Comparison of ENCODE assay signal across 1 cellular context in the genomic region with DNA sequence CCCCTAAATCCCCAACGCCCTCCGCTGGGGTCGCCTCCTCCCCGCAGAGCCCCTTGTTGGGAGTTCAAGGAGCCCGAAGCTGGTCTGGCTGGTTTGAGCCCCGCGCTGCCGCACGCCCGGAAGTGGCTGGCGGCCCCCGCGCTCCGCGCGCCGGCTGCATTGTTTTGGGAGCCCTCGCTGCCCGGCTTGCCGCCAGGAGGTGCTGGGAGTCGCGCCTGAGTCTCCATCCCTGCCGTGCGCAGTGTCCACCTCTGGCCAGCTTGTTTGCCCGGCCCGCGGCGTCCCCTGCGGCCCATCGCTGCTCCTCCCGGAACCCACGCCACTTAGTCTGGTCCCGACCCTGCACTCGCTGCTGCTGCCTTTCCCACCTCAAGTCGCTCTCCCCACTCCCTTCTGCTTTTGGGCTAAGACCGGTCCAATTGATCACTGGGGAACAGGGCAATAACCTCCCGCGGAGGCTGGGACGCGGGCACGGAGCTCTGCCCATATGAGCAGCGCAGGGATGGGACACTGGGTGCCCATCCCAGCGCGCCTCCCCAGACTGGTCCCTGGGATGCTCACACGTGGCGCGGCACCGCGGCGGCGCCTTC.
TF ChIP-seq lines count a peak whose summit lies in the region.

No MANE protein-coding gene starts in this region.

TF ChIP-seq in A549, 52 proteins besides CTCF, POLR2A, EP300 and RAD21:
- TF ChIP-seq, protein P1, sequence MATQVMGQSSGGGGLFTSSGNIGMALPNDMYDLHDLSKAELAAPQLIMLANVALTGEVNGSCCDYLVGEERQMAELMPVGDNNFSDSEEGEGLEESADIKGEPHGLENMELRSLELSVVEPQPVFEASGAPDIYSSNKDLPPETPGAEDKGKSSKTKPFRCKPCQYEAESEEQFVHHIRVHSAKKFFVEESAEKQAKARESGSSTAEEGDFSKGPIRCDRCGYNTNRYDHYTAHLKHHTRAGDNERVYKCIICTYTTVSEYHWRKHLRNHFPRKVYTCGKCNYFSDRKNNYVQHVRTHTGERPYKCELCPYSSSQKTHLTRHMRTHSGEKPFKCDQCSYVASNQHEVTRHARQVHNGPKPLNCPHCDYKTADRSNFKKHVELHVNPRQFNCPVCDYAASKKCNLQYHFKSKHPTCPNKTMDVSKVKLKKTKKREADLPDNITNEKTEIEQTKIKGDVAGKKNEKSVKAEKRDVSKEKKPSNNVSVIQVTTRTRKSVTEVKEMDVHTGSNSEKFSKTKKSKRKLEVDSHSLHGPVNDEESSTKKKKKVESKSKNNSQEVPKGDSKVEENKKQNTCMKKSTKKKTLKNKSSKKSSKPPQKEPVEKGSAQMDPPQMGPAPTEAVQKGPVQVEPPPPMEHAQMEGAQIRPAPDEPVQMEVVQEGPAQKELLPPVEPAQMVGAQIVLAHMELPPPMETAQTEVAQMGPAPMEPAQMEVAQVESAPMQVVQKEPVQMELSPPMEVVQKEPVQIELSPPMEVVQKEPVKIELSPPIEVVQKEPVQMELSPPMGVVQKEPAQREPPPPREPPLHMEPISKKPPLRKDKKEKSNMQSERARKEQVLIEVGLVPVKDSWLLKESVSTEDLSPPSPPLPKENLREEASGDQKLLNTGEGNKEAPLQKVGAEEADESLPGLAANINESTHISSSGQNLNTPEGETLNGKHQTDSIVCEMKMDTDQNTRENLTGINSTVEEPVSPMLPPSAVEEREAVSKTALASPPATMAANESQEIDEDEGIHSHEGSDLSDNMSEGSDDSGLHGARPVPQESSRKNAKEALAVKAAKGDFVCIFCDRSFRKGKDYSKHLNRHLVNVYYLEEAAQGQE (IDR thresholded peaks at IDR 0.05) = no peak
- TF ChIP-seq HDAC2 (IDR thresholded peaks at IDR 0.05) (no peak), FOSB (CRISPR knock-in tag; IDR thresholded peaks at IDR 0.05) (no peak), PHF8 (IDR thresholded peaks at IDR 0.05; ENCODE audit: borderline replicate concordance, low read depth) (no peak), NFE2L2 (conservative IDR thresholded peaks at IDR 0.05; ENCODE audit: low read length) (no peak), JUNB (IDR thresholded peaks at IDR 0.05) (no peak), SMC3 (IDR thresholded peaks at IDR 0.05) (no peak), ESRRA (IDR thresholded peaks at IDR 0.05; ENCODE audit: borderline replicate concordance, low read length) (no peak), JUN (IDR thresholded peaks at IDR 0.05) (no peak), ZFP36 (IDR thresholded peaks at IDR 0.05; ENCODE audit: borderline replicate concordance, partially characterized antibody) (no peak), GATA3 (IDR thresholded peaks at IDR 0.05; ENCODE audit: borderline replicate concordance) (no peak), TFCP2L1 (CRISPR knock-in tag; IDR thresholded peaks at IDR 0.05) (no peak), HEYL (CRISPR knock-in tag; IDR thresholded peaks at IDR 0.05) (no peak), CHD2 (IDR thresholded peaks at IDR 0.05; ENCODE audit: low read length, partially characterized antibody) (no peak)
- TF ChIP-seq, protein P2, sequence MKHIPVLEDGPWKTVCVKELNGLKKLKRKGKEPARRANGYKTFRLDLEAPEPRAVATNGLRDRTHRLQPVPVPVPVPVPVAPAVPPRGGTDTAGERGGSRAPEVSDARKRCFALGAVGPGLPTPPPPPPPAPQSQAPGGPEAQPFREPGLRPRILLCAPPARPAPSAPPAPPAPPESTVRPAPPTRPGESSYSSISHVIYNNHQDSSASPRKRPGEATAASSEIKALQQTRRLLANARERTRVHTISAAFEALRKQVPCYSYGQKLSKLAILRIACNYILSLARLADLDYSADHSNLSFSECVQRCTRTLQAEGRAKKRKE (CRISPR knock-in tag; IDR thresholded peaks at IDR 0.05; ENCODE audit: low read depth) = no peak
- TF ChIP-seq, protein P3, sequence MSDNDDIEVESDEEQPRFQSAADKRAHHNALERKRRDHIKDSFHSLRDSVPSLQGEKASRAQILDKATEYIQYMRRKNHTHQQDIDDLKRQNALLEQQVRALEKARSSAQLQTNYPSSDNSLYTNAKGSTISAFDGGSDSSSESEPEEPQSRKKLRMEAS (IDR thresholded peaks at IDR 0.05) = no peak
